22 cellular contexts compared by ENCODE assay signal in genomic region chr1:204814146-204814884, GRCh38. TPM values are rescaled to one million over a fixed set of nuclear protein-coding genes. Genes with fewer than 3 reads are reported as not detected.
DNase-seq lines count a peak whose midpoint lies in the region; ATAC-seq and TF ChIP-seq lines count a peak whose summit lies in the region.
"Had no signal": no experiment of that assay in that cellular context is flagged by ENCODE, and none has a peak within 500 bp of the region (broad histone marks: within the 10 kb centered on the region; RNA-seq: fewer than 3 reads in every experiment).

No MANE protein-coding gene starts in this region.

- no peak overlapping the region for H3K27ac Mint-ChIP-seq in activated T-helper 2 cell treated with anti-CD3 and anti-CD28 coated beads, Interferon-gamma antibody, Interleukin-2, Interleukin-4, amounts not matched to agents 10 μg/mL and 5 μg/mL and 100 μg/mL, durations not matched to agents 14 hours and 24 hours and 36 hours
- H3K27ac Mint-ChIP-seq: CD8-positive, alpha-beta T cell had no signal

- peak; percentile 94 for ATAC-seq in Right ventricle myocardium superior (ENCODE audit: poor library complexity)
- ATAC-seq: CD8-positive, alpha-beta T cell; HCT116 had no signal

- H3K9ac ChIP-seq in stomach smooth muscle (ENCODE audit: low read length in 2 of 2) = no peak overlapping the region
- H3K9ac ChIP-seq: BLaER1 treated with 17β-estradiol and CSF1 and Interleukin-3, amounts not matched to agents 10 nM and 100 nM had no signal

- peaks cover 22% of the 10 kb centered on the region for H3K27me3 Mint-ChIP-seq in activated T-helper 2 cell treated with anti-CD3 and anti-CD28 coated beads, Interferon-gamma antibody, Interleukin-2, Interleukin-4, amounts not matched to agents 10 μg/mL and 5 μg/mL and 100 μg/mL, durations not matched to agents 14 hours and 24 hours and 36 hours (ENCODE audit: low read depth)

- no peak for TF ChIP-seq CTCF in WERI-Rb-1 (IDR thresholded peaks at IDR 0.05; ENCODE audit: low read depth, low read length)

- no peak overlapping the region for H3K4me3 Mint-ChIP-seq in activated T-helper 2 cell treated with anti-CD3 and anti-CD28 coated beads, Interferon-gamma antibody, Interleukin-2, Interleukin-4, amounts not matched to agents 10 μg/mL and 5 μg/mL and 100 μg/mL, durations not matched to agents 14 hours and 24 hours and 36 hours (ENCODE audit: low read depth)
- H3K4me3 Mint-ChIP-seq: CD8-positive, alpha-beta T cell had no signal

- H3K36me3 ChIP-seq in WERI-Rb-1 = no peaks in the 10 kb centered on the region
- no peaks in the 10 kb centered on the region for H3K36me3 ChIP-seq in stomach smooth muscle (ENCODE audit: control insufficient read depth in 2 of 2, insufficient read depth in 2 of 2, low read length in 2 of 2)
- H3K36me3 ChIP-seq: BLaER1 treated with 17β-estradiol and CSF1 and Interleukin-3, amounts not matched to agents 10 nM and 100 nM; SJSA1 had no signal

- H3K27ac ChIP-seq in WERI-Rb-1 (no peak overlapping the region), stomach smooth muscle (ENCODE audit: low read length) (peak overlapping the region; percentile 53)
- H3K27ac ChIP-seq: BLaER1 treated with 17β-estradiol and CSF1 and Interleukin-3, amounts not matched to agents 10 nM and 100 nM; PC-9; SJSA1 had no signal

- DNase-seq in WERI-Rb-1 = peak; percentile 19
- DNase-seq in Right ventricle myocardium superior = peak; percentile 65
- peak; percentile 37 for DNase-seq in islet precursor cell
- DNase-seq in stimulated activated CD4-positive, alpha-beta T cell treated with anti-CD3 and anti-CD28 coated beads, Interleukin-15, amount 100 ng/mL, for 24 hours = no peak
- no peak for DNase-seq in activated T-helper 2 cell treated with anti-CD3 and anti-CD28 coated beads, Interferon-gamma antibody, Interleukin-2, Interleukin-4, amounts not matched to agents 10 μg/mL and 5 μg/mL and 100 μg/mL, durations not matched to agents 14 hours and 24 hours and 36 hours (ENCODE audit: low spot score)
- DNase-seq in SW480 (ENCODE audit: low spot score) = no peak
- DNase-seq in HuH-7.5 (ENCODE audit: low spot score) = no peak
- DNase-seq: Calu3; CD8-positive, alpha-beta T cell; DMS53; EL; GOT3; MM.1S; NCI-H1092; NCI-H1436 treated with DMSO at 0.1 percent for 48 hours; NCI-H2029; NCI-H748 treated with DMSO at 0.1 percent for 48 hours; PC-9 had no signal

- H3K36me3 Mint-ChIP-seq in activated T-helper 2 cell treated with anti-CD3 and anti-CD28 coated beads, Interferon-gamma antibody, Interleukin-2, Interleukin-4, amounts not matched to agents 10 μg/mL and 5 μg/mL and 100 μg/mL, durations not matched to agents 14 hours and 24 hours and 36 hours (ENCODE audit: low read depth) = no peaks in the 10 kb centered on the region
- H3K36me3 Mint-ChIP-seq: CD8-positive, alpha-beta T cell had no signal

- intact Hi-C loops in Right ventricle myocardium superior (cut with DNase I) = no loop called here
- intact Hi-C loops in activated T-helper 2 cell treated with anti-CD3 and anti-CD28 coated beads, Interferon-gamma antibody, Interleukin-2, Interleukin-4, amounts not matched to agents 10 μg/mL and 5 μg/mL and 100 μg/mL, durations not matched to agents 14 hours and 24 hours and 36 hours (cut with micrococcal nuclease) = no loop called here

- no peaks in the 10 kb centered on the region for H3K9me3 Mint-ChIP-seq in activated T-helper 2 cell treated with anti-CD3 and anti-CD28 coated beads, Interferon-gamma antibody, Interleukin-2, Interleukin-4, amounts not matched to agents 10 μg/mL and 5 μg/mL and 100 μg/mL, durations not matched to agents 14 hours and 24 hours and 36 hours
- H3K9me3 Mint-ChIP-seq: CD8-positive, alpha-beta T cell had no signal

- H3K27me3 ChIP-seq in WERI-Rb-1 (ENCODE audit: insufficient read depth, low read depth, severe bottlenecking) (no peaks in the 10 kb centered on the region), stomach smooth muscle (ENCODE audit: control insufficient read depth in 1 of 2, insufficient read depth in 2 of 2, low read length in 2 of 2) (no peaks in the 10 kb centered on the region)
- H3K27me3 ChIP-seq: BLaER1 treated with 17β-estradiol and CSF1 and Interleukin-3, amounts not matched to agents 10 nM and 100 nM had no signal

- H3K4me3 ChIP-seq in WERI-Rb-1 (ENCODE audit: low read depth, low read length) (no peak overlapping the region), stomach smooth muscle (ENCODE audit: low read length in 2 of 2) (no peak overlapping the region)
- H3K4me3 ChIP-seq: BLaER1 treated with 17β-estradiol and CSF1 and Interleukin-3, amounts not matched to agents 10 nM and 100 nM; PC-9; SJSA1 had no signal

- H3K4me1 ChIP-seq in stomach smooth muscle (ENCODE audit: control insufficient read depth, insufficient read depth, low read length) = peaks cover 30% of the 10 kb centered on the region
- H3K4me1 ChIP-seq: SJSA1 had no signal

- no peaks in the 10 kb centered on the region for H3K9me3 ChIP-seq in WERI-Rb-1 (ENCODE audit: severe bottlenecking)
- H3K9me3 ChIP-seq in stomach smooth muscle (ENCODE audit: control insufficient read depth in 2 of 2, low read length in 2 of 2) = no peaks in the 10 kb centered on the region
- H3K9me3 ChIP-seq: BLaER1 treated with 17β-estradiol and CSF1 and Interleukin-3, amounts not matched to agents 10 nM and 100 nM; SJSA1 had no signal

- no peaks in the 10 kb centered on the region for H3K4me1 Mint-ChIP-seq in activated T-helper 2 cell treated with anti-CD3 and anti-CD28 coated beads, Interferon-gamma antibody, Interleukin-2, Interleukin-4, amounts not matched to agents 10 μg/mL and 5 μg/mL and 100 μg/mL, durations not matched to agents 14 hours and 24 hours and 36 hours (ENCODE audit: low read depth)

RNA-seq across cellular contexts. Expression of gene NFASC, which starts 56.3 kb away (rescaled TPM):
- total RNA-seq in Right ventricle myocardium superior = 11.1 TPM
- 0.14 and 0.18 TPM in 2 replicates for total RNA-seq in activated T-helper 2 cell treated with anti-CD3 and anti-CD28 coated beads, Interferon-gamma antibody, Interleukin-2, Interleukin-4, amounts not matched to agents 10 μg/mL and 5 μg/mL and 100 μg/mL, durations not matched to agents 14 hours and 24 hours and 36 hours
- total RNA-seq: Calu3; CD8-positive, alpha-beta T cell; PC-9 had no signal

Comparison
In these comparisons a context has a peak if more than half of its experiments do, and no peak if none do; other contexts are left out.
1. DNase-seq: peak in WERI-Rb-1 (single experiment), Right ventricle myocardium superior (single experiment) and islet precursor cell (single experiment); none in stimulated activated CD4-positive, alpha-beta T cell treated with anti-CD3 and anti-CD28 coated beads, Interleukin-15, amount 100 ng/mL, for 24 hours (single experiment), activated T-helper 2 cell treated with anti-CD3 and anti-CD28 coated beads, Interferon-gamma antibody, Interleukin-2, Interleukin-4, amounts not matched to agents 10 μg/mL and 5 μg/mL and 100 μg/mL, durations not matched to agents 14 hours and 24 hours and 36 hours (single experiment), SW480 (single experiment) and HuH-7.5 (single experiment).
2. RNA of gene NFASC, which starts 56.3 kb away (total RNA-seq): 11.1 TPM in Right ventricle myocardium superior (single experiment); 0.14 to 0.18 TPM in activated T-helper 2 cell treated with anti-CD3 and anti-CD28 coated beads, Interferon-gamma antibody, Interleukin-2, Interleukin-4, amounts not matched to agents 10 μg/mL and 5 μg/mL and 100 μg/mL, durations not matched to agents 14 hours and 24 hours and 36 hours; every median in the first group is over 10 times any median in the second.